ENCODE assay signal across 36 cellular contexts in the genomic region with DNA sequence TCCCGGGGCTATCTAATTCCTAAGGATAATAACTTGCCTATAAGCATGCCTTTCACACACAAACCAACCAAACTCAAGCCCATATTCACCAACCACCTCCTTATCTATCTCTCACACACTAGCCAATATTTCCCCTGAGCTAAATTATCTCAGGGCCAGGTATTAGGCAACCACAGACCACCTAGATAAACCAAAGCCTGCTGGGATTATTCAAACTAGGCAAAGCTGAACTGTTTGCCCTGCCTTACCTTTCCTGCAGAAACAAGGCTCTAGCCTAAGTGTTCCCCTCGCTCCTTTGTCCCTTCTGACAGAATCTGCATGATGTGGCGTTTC.
"Had no signal": no experiment of that assay in that cellular context is flagged by ENCODE, and none has a peak within 500 bp of the region (broad histone marks: within the 10 kb centered on the region; RNA-seq: fewer than 3 reads in every experiment).

No MANE protein-coding gene starts in this region.

- H3K36me3 ChIP-seq: MG63, WERI-Rb-1 had no signal

- DNase-seq: activated CD4-positive, alpha-beta memory T cell treated with anti-CD3 and anti-CD28 coated beads, Interleukin-2, amount 10 ng/mL, durations not matched to agents 7 days and 5 days; activated CD4-positive, alpha-beta T cell treated with anti-CD3 and anti-CD28 coated beads for 1 hour; activated CD4-positive, alpha-beta T cell treated with anti-CD3 and anti-CD28 coated beads for 48 hours; activated CD4-positive, CD25-positive, alpha-beta regulatory T cell; activated CD8-positive, alpha-beta memory T cell treated with anti-CD3 and anti-CD28 coated beads for 24 hours; activated CD8-positive, alpha-beta memory T cell treated with anti-CD3 and anti-CD28 coated beads, Interleukin-2, amount 10 ng/mL, durations not matched to agents 7 days and 5 days; activated CD8-positive, alpha-beta memory T cell treated with anti-CD3 and anti-CD28 coated beads, Interleukin-2, amount 50 U/mL, for 48 hours; activated effector memory CD4-positive, alpha-beta T cell treated with Interleukin-2 at 50 U/mL for 16 hours; activated naive CD4-positive, alpha-beta T cell treated with anti-CD3 and anti-CD28 coated beads, Interleukin-2, amount 10 ng/mL, durations not matched to agents 7 days and 5 days; activated naive CD8-positive, alpha-beta T cell treated with anti-CD3 and anti-CD28 coated beads, Interleukin-2, amount 50 U/mL, for 24 hours; activated T-cell treated with anti-CD3 and anti-CD28 coated beads, Interleukin-2, amount 50 U/mL, for 48 hours; anterior cingulate cortex; caudate nucleus; Karpas-422; MG63; NCI-H1048; NCI-H1105 treated with DMSO at 0.1 percent for 48 hours; NCI-H1436; NCI-H1694; NCI-H2029; NCI-H345; NCI-H526; NCI-H748 treated with DMSO at 0.1 percent for 48 hours; NK-92 treated with Interleukin-12 subunit alpha and Interleukin-12 subunit beta, amount 100 ng/mL, for 24 hours; PC-9; SIG-M5; T-cell; T-helper 17 cell; T-helper 9 cell; WERI-Rb-1 had no signal

- H2AFZ ChIP-seq: PC-9 had no signal

- H3K9me3 ChIP-seq: MG63 had no signal

- H3K36me3 Mint-ChIP-seq: activated CD8-positive, alpha-beta memory T cell treated with anti-CD3 and anti-CD28 coated beads, Interleukin-2, amount 10 ng/mL, durations not matched to agents 7 days and 5 days; activated naive CD4-positive, alpha-beta T cell treated with anti-CD3 and anti-CD28 coated beads, Interleukin-2, amount 10 ng/mL, durations not matched to agents 7 days and 5 days; brain; T-cell had no signal

- H3K9me3 Mint-ChIP-seq: activated CD4-positive, alpha-beta memory T cell treated with anti-CD3 and anti-CD28 coated beads, Interleukin-2, amount 10 ng/mL, durations not matched to agents 7 days and 5 days; activated naive CD4-positive, alpha-beta T cell treated with anti-CD3 and anti-CD28 coated beads, Interleukin-2, amount 10 ng/mL, durations not matched to agents 7 days and 5 days; activated naive CD8-positive, alpha-beta T cell treated with anti-CD3 and anti-CD28 coated beads, Interleukin-2, amount 50 U/mL, for 24 hours; T-cell had no signal

- FAIRE-seq: RCC 7860 had no signal

- H3K27me3 Mint-ChIP-seq: activated CD4-positive, alpha-beta memory T cell treated with anti-CD3 and anti-CD28 coated beads, Interleukin-2, amount 10 ng/mL, durations not matched to agents 7 days and 5 days; activated naive CD4-positive, alpha-beta T cell treated with anti-CD3 and anti-CD28 coated beads, Interleukin-2, amount 10 ng/mL, durations not matched to agents 7 days and 5 days had no signal

- H3K4me2 ChIP-seq: PC-9 had no signal

- H3K27me3 ChIP-seq: MG63 had no signal

- H3K4me3 Mint-ChIP-seq: activated CD4-positive, alpha-beta memory T cell treated with anti-CD3 and anti-CD28 coated beads, Interleukin-2, amount 10 ng/mL, durations not matched to agents 7 days and 5 days; activated CD8-positive, alpha-beta memory T cell treated with anti-CD3 and anti-CD28 coated beads, Interleukin-2, amount 10 ng/mL, durations not matched to agents 7 days and 5 days; activated naive CD4-positive, alpha-beta T cell treated with anti-CD3 and anti-CD28 coated beads, Interleukin-2, amount 10 ng/mL, durations not matched to agents 7 days and 5 days; activated naive CD8-positive, alpha-beta T cell; activated naive CD8-positive, alpha-beta T cell treated with anti-CD3 and anti-CD28 coated beads, Interleukin-2, amount 50 U/mL, for 24 hours; brain; T-cell; T-helper 17 cell had no signal

- H3K4me3 ChIP-seq: MG63, PC-9 had no signal

- H3K27ac ChIP-seq: PC-9, RWPE1, WERI-Rb-1 had no signal

- H3K4me1 Mint-ChIP-seq: activated CD4-positive, alpha-beta memory T cell treated with anti-CD3 and anti-CD28 coated beads, Interleukin-2, amount 10 ng/mL, durations not matched to agents 7 days and 5 days; activated CD8-positive, alpha-beta memory T cell treated with anti-CD3 and anti-CD28 coated beads, Interleukin-2, amount 10 ng/mL, durations not matched to agents 7 days and 5 days; activated naive CD4-positive, alpha-beta T cell treated with anti-CD3 and anti-CD28 coated beads, Interleukin-2, amount 10 ng/mL, durations not matched to agents 7 days and 5 days; activated naive CD8-positive, alpha-beta T cell treated with anti-CD3 and anti-CD28 coated beads, Interleukin-2, amount 50 U/mL, for 24 hours; brain; T-helper 17 cell had no signal

- H3K27ac Mint-ChIP-seq: activated CD4-positive, alpha-beta memory T cell treated with anti-CD3 and anti-CD28 coated beads, Interleukin-2, amount 10 ng/mL, durations not matched to agents 7 days and 5 days; activated CD8-positive, alpha-beta memory T cell treated with anti-CD3 and anti-CD28 coated beads, Interleukin-2, amount 10 ng/mL, durations not matched to agents 7 days and 5 days; activated naive CD4-positive, alpha-beta T cell treated with anti-CD3 and anti-CD28 coated beads, Interleukin-2, amount 10 ng/mL, durations not matched to agents 7 days and 5 days; activated naive CD8-positive, alpha-beta T cell; activated naive CD8-positive, alpha-beta T cell treated with anti-CD3 and anti-CD28 coated beads, Interleukin-2, amount 50 U/mL, for 24 hours; brain; T-cell; T-helper 17 cell had no signal

- ATAC-seq: activated CD8-positive, alpha-beta memory T cell treated with anti-CD3 and anti-CD28 coated beads, Interleukin-2, amount 10 ng/mL, durations not matched to agents 7 days and 5 days; activated naive CD8-positive, alpha-beta T cell treated with anti-CD3 and anti-CD28 coated beads, Interleukin-2, amount 50 U/mL, for 24 hours; Right ventricle myocardium inferior; SK-N-SH treated with all-trans-retinoic acid at 6 μM for 48 hours; T-cell; T-helper 17 cell had no signal
